ENCODE assay signal across 9 cellular contexts in genomic region chr2:26724004-26724750, GRCh38. TPM values are rescaled to one million over a fixed set of nuclear protein-coding genes. Genes with fewer than 3 reads are reported as not detected.
DNase-seq lines count a peak whose midpoint lies in the region; ATAC-seq and TF ChIP-seq lines count a peak whose summit lies in the region.
"Had no signal": no experiment of that assay in that cellular context is flagged by ENCODE, and none has a peak within 500 bp of the region (broad histone marks: within the 10 kb centered on the region; RNA-seq: fewer than 3 reads in every experiment).

No MANE protein-coding gene starts in this region.

- H3K9me3 ChIP-seq in ascending aorta (no peaks in the 10 kb centered on the region), stomach smooth muscle (ENCODE audit: control insufficient read depth in 2 of 2, low read length in 2 of 2) (no peaks in the 10 kb centered on the region)

- peak overlapping the region in 1 of 2 donors; percentile 36 for H3K9ac ChIP-seq in stomach smooth muscle (ENCODE audit: low read length in 2 of 2)

- no peaks in the 10 kb centered on the region for H3K36me3 ChIP-seq in ascending aorta
- H3K36me3 ChIP-seq in stomach smooth muscle (ENCODE audit: control insufficient read depth in 2 of 2, insufficient read depth in 2 of 2, low read length in 2 of 2) = no peaks in the 10 kb centered on the region

- no peak for ATAC-seq in HG03159 (IDR thresholded peaks at IDR 0.05; ENCODE audit: unreplicated experiment)
- no peak for ATAC-seq in GM18909 (IDR thresholded peaks at IDR 0.05; ENCODE audit: poor library complexity, unreplicated experiment)

- no peaks in the 10 kb centered on the region for H3K27me3 ChIP-seq in ascending aorta
- H3K27me3 ChIP-seq in stomach smooth muscle (ENCODE audit: control insufficient read depth in 1 of 2, insufficient read depth in 2 of 2, low read length in 2 of 2) = peaks cover 0 to 2% of the 10 kb centered on the region in 2 donors

- H3K4me3 ChIP-seq in ascending aorta (no peak overlapping the region), stomach smooth muscle (ENCODE audit: low read length in 2 of 2) (peak overlapping the region in 1 of 2 donors; percentile 8)

- intact Hi-C loops in ascending aorta (cut with DNase I) = loop anchor here (1.0 to 10.0 kb wide), 5 partner anchors 32 to 1749 kb away; partner anchors contain the start of genes DNAJC27, EFR3B and KCNK3

- peak; percentile 85 for DNase-seq in HK-2 (ENCODE audit: unreplicated experiment)
- DNase-seq in ascending aorta (ENCODE audit: low spot score in 2 of 2) = peak; percentile 61 to 93
- DNase-seq in iris pigment epithelial cell (ENCODE audit: low read depth) = peak; percentile 81
- no peak for DNase-seq in SKM-1 (lab: John Stamatoyannopoulos, UW; ENCODE audit: unreplicated experiment)
- no peak for DNase-seq in hippocampal formation (lab: John Stamatoyannopoulos, UW)

- peaks cover 27 to 41% of the 10 kb centered on the region in 2 donors for H3K4me1 ChIP-seq in ascending aorta
- peaks cover 61% of the 10 kb centered on the region for H3K4me1 ChIP-seq in stomach smooth muscle (ENCODE audit: control insufficient read depth, insufficient read depth, low read length)

- no peak for TF ChIP-seq CTCF in ascending aorta (IDR thresholded peaks at IDR 0.05)

- peak overlapping the region; percentile 79 to 81 for H3K27ac ChIP-seq in ascending aorta
- H3K27ac ChIP-seq in stomach smooth muscle (ENCODE audit: low read length) = peak overlapping the region; percentile 76
- H3K27ac ChIP-seq: HL-60 had no signal

RNA-seq across cellular contexts. Expression of gene KCNK3, which starts 31.7 kb away (rescaled TPM):
- total RNA-seq in ascending aorta = 7.2 TPM

RNA-seq across cellular contexts. Expression of gene SLC35F6, which starts 39.9 kb away (rescaled TPM):
- 43.4 TPM for total RNA-seq in ascending aorta

Comparison
In these comparisons a context has a peak if more than half of its experiments do, and no peak if none do; other contexts are left out.
1. DNase-seq: peak in HK-2 (single experiment), ascending aorta (2 of 2) and iris pigment epithelial cell (single experiment); none in SKM-1 (single experiment) and hippocampal formation (0 of 2).